Comparison of ENCODE assay signal across 8 cellular contexts in genomic region chr4:24582235-24582863, GRCh38. TPM values are rescaled to one million over a fixed set of nuclear protein-coding genes. Genes with fewer than 3 reads are reported as not detected.
DNase-seq lines count a peak whose midpoint lies in the region; ATAC-seq and TF ChIP-seq lines count a peak whose summit lies in the region.

No MANE protein-coding gene starts in this region.

- H3K4me3 ChIP-seq in MM.1S (ENCODE audit: low read length) (peak overlapping the region; percentile 88), duodenal mucosa (ENCODE audit: low read depth in 1 of 2, low read length in 2 of 2) (peak overlapping the region; percentile 94 to 98)

- H4K20me1 ChIP-seq in MM.1S (ENCODE audit: insufficient read depth, low read length) = peaks cover 57% of the 10 kb centered on the region

- POLR2A ChIA-PET in naive thymus-derived CD8-positive, alpha-beta T cell (lab: Charles Lee) = no interaction called here

- H3K27me3 ChIP-seq in MM.1S (replicated peaks; ENCODE audit: insufficient read depth, low read length) (no peaks in the 10 kb centered on the region), duodenal mucosa (ENCODE audit: control insufficient read depth in 1 of 2, insufficient read depth in 2 of 2, low read length in 2 of 2) (no peaks in the 10 kb centered on the region)

- H3K9me3 Mint-ChIP-seq in CD14-positive monocyte = no peaks in the 10 kb centered on the region
- H3K9me3 Mint-ChIP-seq in naive thymus-derived CD8-positive, alpha-beta T cell = no peaks in the 10 kb centered on the region

- peak overlapping the region; percentile 29 to 99 for H3K4me3 Mint-ChIP-seq in CD14-positive monocyte
- H3K4me3 Mint-ChIP-seq in naive thymus-derived CD8-positive, alpha-beta T cell = peak overlapping the region; percentile 86 to 100 (median 98)

- peaks cover 45% of the 10 kb centered on the region for H3K4me1 Mint-ChIP-seq in CD14-positive monocyte
- peaks cover 24 to 63% (median 58%) of the 10 kb centered on the region in 4 donors for H3K4me1 Mint-ChIP-seq in naive thymus-derived CD8-positive, alpha-beta T cell

- H3K27ac Mint-ChIP-seq in CD14-positive monocyte = peak overlapping the region in 6 of 7 donors; percentile 27 to 99 (median 85)
- H3K27ac Mint-ChIP-seq in naive thymus-derived CD8-positive, alpha-beta T cell = peak overlapping the region in 9 of 10 donors; percentile 52 to 99 (median 96)

- peaks cover 3 to 12% of the 10 kb centered on the region in 2 donors for H3K36me3 Mint-ChIP-seq in CD14-positive monocyte
- H3K36me3 Mint-ChIP-seq in naive thymus-derived CD8-positive, alpha-beta T cell = peaks cover 3 to 33% (median 5%) of the 10 kb centered on the region in 3 donors

- H3K4me1 ChIP-seq in MM.1S (ENCODE audit: low read length) (peaks cover 23% of the 10 kb centered on the region), duodenal mucosa (ENCODE audit: control insufficient read depth in 1 of 2, insufficient read depth in 2 of 2, low read length in 2 of 2) (peaks cover 34 to 36% of the 10 kb centered on the region in 2 donors)

- H2AFZ ChIP-seq in MM.1S (ENCODE audit: low read length) = no peak overlapping the region

- DNase-seq in CD14-positive monocyte (ENCODE audit: low spot score) (no peak), MM.1S (no peak), cerebellum (ENCODE audit: low spot score) (no peak), NCI-H1092 treated with DMSO at 0.1 percent for 48 hours (lab: John Stamatoyannopoulos, UW) (no peak)
- no peak for DNase-seq in naive thymus-derived CD8-positive, alpha-beta T cell

- peak overlapping the region; percentile 92 for H3K4me2 ChIP-seq in MM.1S (ENCODE audit: low read depth, low read length)

- no peaks in the 10 kb centered on the region for H3K27me3 Mint-ChIP-seq in CD14-positive monocyte (ENCODE audit: low read depth in 3 of 3)
- no peaks in the 10 kb centered on the region for H3K27me3 Mint-ChIP-seq in naive thymus-derived CD8-positive, alpha-beta T cell

- H3K9ac ChIP-seq in MM.1S (ENCODE audit: low read length) = peak overlapping the region; percentile 99; the same call in 1 of the 2 replicates
- peak overlapping the region; percentile 87 to 96 for H3K9ac ChIP-seq in duodenal mucosa (ENCODE audit: low read depth in 1 of 2, low read length in 2 of 2)

- peaks cover 71% of the 10 kb centered on the region for H3K79me2 ChIP-seq in MM.1S (ENCODE audit: low read length)

- H3K36me3 ChIP-seq in MM.1S (replicated peaks; ENCODE audit: insufficient read depth, low read length) = peaks cover 8% of the 10 kb centered on the region; the same call in 1 of the 2 replicates
- no peaks in the 10 kb centered on the region for H3K36me3 ChIP-seq in duodenal mucosa (ENCODE audit: control insufficient read depth in 1 of 2, insufficient read depth in 2 of 2, low read length in 2 of 2)

- H3K9me3 ChIP-seq in MM.1S (replicated peaks; ENCODE audit: insufficient read depth, low read length) = no peaks in the 10 kb centered on the region
- H3K9me3 ChIP-seq in duodenal mucosa (ENCODE audit: control insufficient read depth in 1 of 2, low read length in 2 of 2) = no peaks in the 10 kb centered on the region

- intact Hi-C loops in CD14-positive monocyte (cut with micrococcal nuclease) = loop anchor here (5.0 to 10.0 kb wide), 3 partner anchors 580 to 732 kb away; partner anchors contain the start of genes PI4K2B (in 1 of the 2), SEPSECS (in 1 of the 2) and ZCCHC4 (in 1 of the 2)

- no peak for TF ChIP-seq CTCF in CD14-positive monocyte (IDR thresholded peaks at IDR 0.05)
- no peak for TF ChIP-seq CTCF in MM.1S (IDR thresholded peaks at IDR 0.05; ENCODE audit: low read length)

- ATAC-seq in naive thymus-derived CD8-positive, alpha-beta T cell = no peak
- ATAC-seq in HG02623 (IDR thresholded peaks at IDR 0.05; ENCODE audit: unreplicated experiment) = no peak
- no peak for ATAC-seq in GM21447 (IDR thresholded peaks at IDR 0.05; ENCODE audit: unreplicated experiment)

- H3K9me2 ChIP-seq in MM.1S (replicated peaks; ENCODE audit: insufficient read depth, low read length) = no peaks in the 10 kb centered on the region

- H3K27ac ChIP-seq in MM.1S (ENCODE audit: low read length) (no peak overlapping the region), duodenal mucosa (ENCODE audit: low read depth, low read length) (no peak overlapping the region)

- peaks cover 13% of the 10 kb centered on the region for H3F3A ChIP-seq in MM.1S (ENCODE audit: insufficient read depth, low read length)

RNA-seq across cellular contexts. Expression of gene DHX15, which starts 2.0 kb away (rescaled TPM):
- 10 to 100 TPM; 27.2 to 37.5 TPM for polyA plus RNA-seq in CD14-positive monocyte
- 100 to 1,000 TPM; 155 to 157 TPM for total RNA-seq in naive thymus-derived CD8-positive, alpha-beta T cell
- 10 to 100 TPM; 36.5 to 49.4 (median 38.0) TPM for polyA plus RNA-seq in naive thymus-derived CD8-positive, alpha-beta T cell
- 220 TPM for total RNA-seq in cerebellum
